In the genomic region with DNA sequence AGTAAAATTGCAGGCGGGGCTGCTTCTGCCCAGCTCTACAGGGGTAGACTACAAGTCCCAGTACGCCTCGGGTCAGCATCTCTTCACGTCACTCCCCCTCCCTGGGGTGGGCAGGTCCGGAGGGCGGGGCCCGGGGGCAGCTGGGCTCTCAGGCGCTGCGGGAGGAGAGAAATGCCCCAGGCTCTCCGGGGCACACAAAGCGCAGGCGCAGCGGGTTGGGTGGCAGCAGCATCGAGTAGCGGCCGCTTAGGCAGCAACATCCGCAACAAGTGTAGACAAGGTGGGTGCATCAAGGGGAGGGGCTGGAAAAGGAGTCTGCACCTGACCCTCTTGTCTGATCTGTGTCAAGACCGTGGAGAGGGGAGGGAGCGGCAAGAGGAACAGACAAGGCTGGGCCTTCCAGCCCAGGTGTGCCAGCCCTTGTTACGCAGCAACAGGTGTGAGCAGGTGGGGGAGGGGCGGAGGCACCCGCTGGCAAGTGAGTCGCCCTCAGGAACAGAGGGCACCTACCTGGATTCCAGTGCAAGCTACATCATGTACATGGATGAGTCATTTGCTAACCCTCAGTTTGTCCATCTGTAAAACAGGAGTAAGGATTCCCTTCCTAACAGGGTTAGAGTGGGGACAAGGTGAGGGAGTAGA, we compare ENCODE assay signal across 8 cellular contexts. TPM values are rescaled to one million over a fixed set of nuclear protein-coding genes. Genes with fewer than 3 reads are reported as not detected.
DNase-seq lines count a peak whose midpoint lies in the region; ATAC-seq, FAIRE-seq and TF ChIP-seq lines count a peak whose summit lies in the region.

No MANE protein-coding gene starts in this region.

- H3K4me3 ChIP-seq in kidney epithelial cell (ENCODE audit: low read depth, low read length): peak overlapping the region; percentile 0

- peak; percentile 91 for DNase-seq in GM12891 (ENCODE audit: insufficient read length, low spot score)
- DNase-seq in NCI-H2227 treated with DMSO at 0.1 percent for 48 hours (lab: John Stamatoyannopoulos, UW): peak; percentile 90
- peak; percentile 96 for DNase-seq in activated CD4-positive, alpha-beta T cell treated with anti-CD3 and anti-CD28 coated beads for 36 hours
- DNase-seq in cerebellar cortex (ENCODE audit: low spot score): peak; percentile 89
- peak; percentile 73 for DNase-seq in kidney epithelial cell (ENCODE audit: low read depth)
- peak; percentile 70 to 88 (median 82) for DNase-seq in stimulated activated CD4-positive, alpha-beta T cell treated with anti-CD3 and anti-CD28 coated beads, Interleukin-1b, Interleukin-23, amount 100 ng/mL, for 24 hours (ENCODE audit: low read depth in 4 of 4, low spot score in 1 of 4)

- no peaks in the 10 kb centered on the region for H3K36me3 ChIP-seq in kidney epithelial cell (ENCODE audit: control insufficient read depth, insufficient read depth, low read length)

- peak; percentile 72 for ATAC-seq in HG03066 (IDR thresholded peaks at IDR 0.05; ENCODE audit: low read depth, unreplicated experiment)
- peak; percentile 100 for ATAC-seq in activated CD4-positive, alpha-beta T cell treated with anti-CD3 and anti-CD28 coated beads for 36 hours
- ATAC-seq in GM19328 (IDR thresholded peaks at IDR 0.05; ENCODE audit: unreplicated experiment): no peak

- H3K4me1 Mint-ChIP-seq in activated CD4-positive, alpha-beta T cell treated with anti-CD3 and anti-CD28 coated beads for 36 hours: peaks cover 15% of the 10 kb centered on the region

- H3K27me3 Mint-ChIP-seq in activated CD4-positive, alpha-beta T cell treated with anti-CD3 and anti-CD28 coated beads for 36 hours: no peaks in the 10 kb centered on the region

- intact Hi-C loops in activated CD4-positive, alpha-beta T cell treated with anti-CD3 and anti-CD28 coated beads for 36 hours (cut with DNase I, micrococcal nuclease): loop anchor here (1.0 kb wide), 3 partner anchors 49 to 271 kb away; partner anchors contain the start of genes RELT (in 2 of the 2), FAM168A (in 1 of the 2) and RAB6A (in 1 of the 2)

- no peaks in the 10 kb centered on the region for H3K36me3 Mint-ChIP-seq in activated CD4-positive, alpha-beta T cell treated with anti-CD3 and anti-CD28 coated beads for 36 hours (ENCODE audit: low read depth)

- peak overlapping the region; percentile 86 for H3K27ac Mint-ChIP-seq in activated CD4-positive, alpha-beta T cell treated with anti-CD3 and anti-CD28 coated beads for 36 hours

- H3K4me3 Mint-ChIP-seq in activated CD4-positive, alpha-beta T cell treated with anti-CD3 and anti-CD28 coated beads for 36 hours: peak overlapping the region; percentile 75

- TF ChIP-seq CTCF in kidney epithelial cell (IDR thresholded peaks at IDR 0.05; ENCODE audit: insufficient read depth, low read length, poor library complexity, severe bottlenecking): no peak

- TF ChIP-seq POLR2A in GM12891 (IDR thresholded peaks at IDR 0.05; ENCODE audit: low read depth, low read length): no peak

- POLR2A ChIA-PET in activated CD4-positive, alpha-beta T cell treated with anti-CD3 and anti-CD28 coated beads for 36 hours (lab: Charles Lee): interaction anchor here (0.6 kb wide), 1 partner anchor 124 kb away, joined by 3 read pairs; no protein-coding TSS in a partner anchor

- H3K9me3 Mint-ChIP-seq in activated CD4-positive, alpha-beta T cell treated with anti-CD3 and anti-CD28 coated beads for 36 hours (ENCODE audit: low read depth): no peaks in the 10 kb centered on the region

- FAIRE-seq in GM12891 (lab: Jason Lieb, UNC): peak; percentile 88

- CTCF ChIA-PET in activated CD4-positive, alpha-beta T cell treated with anti-CD3 and anti-CD28 coated beads for 36 hours (lab: Charles Lee): interaction anchor here (0.6 to 6.7 kb wide), 6 partner anchors 13 to 296 kb away, joined by 3 to 43 read pairs (median 6); no protein-coding TSS in a partner anchor

- H3K27me3 ChIP-seq in kidney epithelial cell (ENCODE audit: control insufficient read depth, insufficient read depth, low read length): no peaks in the 10 kb centered on the region

TF ChIP-seq in GM12891, 5 proteins besides CTCF, POLR2A, EP300 and RAD21:
- no peak for TF ChIP-seq POU2F2 (IDR thresholded peaks at IDR 0.05; ENCODE audit: low read depth, low read length)
- TF ChIP-seq TAF1 (IDR thresholded peaks at IDR 0.05; ENCODE audit: low read depth, low read length): no peak
- no peak for TF ChIP-seq POLR2AphosphoS5 (IDR thresholded peaks at IDR 0.05; ENCODE audit: low read depth, low read length)
- no peak for TF ChIP-seq PAX5 (IDR thresholded peaks at IDR 0.05; ENCODE audit: insufficient read depth, low read length, severe bottlenecking)
- no peak for TF ChIP-seq SPI1 (IDR thresholded peaks at IDR 0.05; ENCODE audit: low read depth, low read length)

RNA-seq across cellular contexts. Expression of gene PLEKHB1, which starts 1.2 kb away (rescaled TPM):
- polyA plus RNA-seq in GM12891 (2012; ENCODE audit: low read depth, missing spikeins): 1.2 TPM
- total RNA-seq in activated CD4-positive, alpha-beta T cell treated with anti-CD3 and anti-CD28 coated beads for 36 hours: 10 to 100 TPM; 10.6 to 16.2 TPM
- total RNA-seq in kidney epithelial cell: 3.5 and 7.1 TPM in 2 replicates

RNA-seq across cellular contexts. Expression of gene FAM168A, which starts 49.7 kb away (rescaled TPM):
- 12.9 TPM for polyA plus RNA-seq in GM12891 (2012; ENCODE audit: low read depth, missing spikeins)
- total RNA-seq in activated CD4-positive, alpha-beta T cell treated with anti-CD3 and anti-CD28 coated beads for 36 hours: 10 to 100 TPM; 12.7 to 17.5 TPM
- 14.2 and 17.3 TPM in 2 replicates for total RNA-seq in kidney epithelial cell
